Comparison of ENCODE assay signal across 21 cellular contexts in genomic region chr2:64929329-64929728, GRCh38. TPM values are rescaled to one million over a fixed set of nuclear protein-coding genes. Genes with fewer than 3 reads are reported as not detected.
A peak's percentile ranks its signal among the peaks of the same experiment; 100 is the strongest.
DNase-seq lines count a peak whose midpoint lies in the region; ATAC-seq and TF ChIP-seq lines count a peak whose summit lies in the region.
"Had no signal": no experiment of that assay in that cellular context is flagged by ENCODE, and none has a peak within 500 bp of the region (broad histone marks: within the 10 kb centered on the region; RNA-seq: fewer than 3 reads in every experiment).

No MANE protein-coding gene starts in this region.

- H3K9me3 Mint-ChIP-seq in CD14-positive monocyte (peaks cover 3 to 18% (median 15%) of the 10 kb centered on the region in 7 donors), activated B cell treated with CpG ODN at 0.5 μM for 24 hours (peaks cover 7% of the 10 kb centered on the region)

- peaks cover 0 to 1% (median 0%) of the 10 kb centered on the region in 3 donors for H3K27me3 Mint-ChIP-seq in CD14-positive monocyte (ENCODE audit: low read depth in 3 of 3)
- no peaks in the 10 kb centered on the region for H3K27me3 Mint-ChIP-seq in activated B cell treated with CpG ODN at 0.5 μM for 24 hours

- H3K4me1 Mint-ChIP-seq in CD14-positive monocyte (peaks cover 64% of the 10 kb centered on the region), activated B cell treated with CpG ODN at 0.5 μM for 24 hours (peaks cover 93% of the 10 kb centered on the region)
- H3K4me1 Mint-ChIP-seq: CD4-positive, alpha-beta memory T cell; GM23338 had no signal

- H3K4me3 Mint-ChIP-seq in CD14-positive monocyte (no peak overlapping the region), activated B cell treated with CpG ODN at 0.5 μM for 24 hours (peak overlapping the region; percentile 90)
- H3K4me3 Mint-ChIP-seq: CD4-positive, alpha-beta memory T cell; GM23338 had no signal

- TF ChIP-seq CTCF in CD14-positive monocyte (IDR thresholded peaks at IDR 0.05) (no peak), GM12865 (IDR thresholded peaks at IDR 0.05; ENCODE audit: insufficient read depth, low read depth, low read length, missing control alignments) (no peak), NB4 (IDR thresholded peaks at IDR 0.05; ENCODE audit: low read depth, low read length) (no peak), activated B cell treated with CpG ODN at 0.5 μM for 24 hours (IDR thresholded peaks at IDR 0.05) (no peak), GM13976 (IDR thresholded peaks at IDR 0.05; ENCODE audit: borderline replicate concordance, control extremely low read depth, extremely low read depth, insufficient read depth, missing control alignments) (no peak)

- H3K4me3 ChIP-seq in GM12865 (ENCODE audit: low read depth, low read length): peak overlapping the region; percentile 95
- H3K4me3 ChIP-seq in NB4 (ENCODE audit: low read depth, low read length): no peak overlapping the region
- H3K4me3 ChIP-seq: GM23338, SK-N-MC had no signal

- no peak for TF ChIP-seq POLR2A in NB4 (IDR thresholded peaks at IDR 0.05; ENCODE audit: extremely low read depth, insufficient read length)

- ATAC-seq in activated B cell treated with CpG ODN at 0.5 μM for 24 hours (ENCODE audit: low read depth): no peak
- ATAC-seq in GM18861 (IDR thresholded peaks at IDR 0.05; ENCODE audit: unreplicated experiment): no peak
- ATAC-seq: GM23338, HCT116, HepG2, Panc1 had no signal

- CTCF ChIA-PET in activated B cell treated with CpG ODN at 0.5 μM for 24 hours (lab: Charles Lee): no interaction called here

- DNase-seq in CD14-positive monocyte (ENCODE audit: low spot score) (no peak), GM12865 (ENCODE audit: low read depth) (no peak), NB4 (ENCODE audit: low read depth) (peak; percentile 29), activated B cell treated with CpG ODN at 0.5 μM for 24 hours (no peak), EL (no peak), GM13976 (ENCODE audit: low spot score) (no peak)
- DNase-seq: CD4-positive, alpha-beta memory T cell; DMS79; KG1; NCI-H1417 treated with DMSO at 0.1 percent for 48 hours; NCI-H2171; NCI-H446; NK-92 treated with Interleukin-12 subunit alpha and Interleukin-12 subunit beta, amount 100 ng/mL, for 24 hours; T-helper 1 cell; T1000 had no signal

- peak overlapping the region in 6 of 7 donors; percentile 30 to 81 (median 70) for H3K27ac Mint-ChIP-seq in CD14-positive monocyte
- H3K27ac Mint-ChIP-seq in activated B cell treated with CpG ODN at 0.5 μM for 24 hours: peak overlapping the region; percentile 93
- H3K27ac Mint-ChIP-seq: CD4-positive, alpha-beta memory T cell; GM23338 had no signal

- in situ Hi-C loops in GM13976 (cut with MboI; ENCODE audit: low sequenced_read_pairs, unreplicated experiment): no loop called here

- peaks cover 8 to 10% of the 10 kb centered on the region in 2 donors for H3K36me3 Mint-ChIP-seq in CD14-positive monocyte
- H3K36me3 Mint-ChIP-seq in activated B cell treated with CpG ODN at 0.5 μM for 24 hours (ENCODE audit: low read depth): peaks cover 37% of the 10 kb centered on the region

- POLR2A ChIA-PET in activated B cell treated with CpG ODN at 0.5 μM for 24 hours (lab: Charles Lee): no interaction called here

- intact Hi-C loops in CD14-positive monocyte (cut with micrococcal nuclease) (no loop called here), activated B cell treated with CpG ODN at 0.5 μM for 24 hours (cut with micrococcal nuclease) (no loop called here)

RNA-seq across cellular contexts. Expression of gene SLC1A4, which starts 59.9 kb away (rescaled TPM):
- 1 to 10 TPM; 4.4 to 4.5 TPM for polyA plus RNA-seq in CD14-positive monocyte
- total RNA-seq in activated B cell treated with CpG ODN at 0.5 μM for 24 hours: 32.1 and 35.4 TPM in 2 replicates
